ENCODE assay signal across 23 cellular contexts in genomic region chr2:162963156-162963555, GRCh38.
A peak's percentile ranks its signal among the peaks of the same experiment; 100 is the strongest.
DNase-seq lines count a peak whose midpoint lies in the region; ATAC-seq and TF ChIP-seq lines count a peak whose summit lies in the region.
"Had no signal": no experiment of that assay in that cellular context is flagged by ENCODE, and none has a peak within 500 bp of the region (broad histone marks: within the 10 kb centered on the region; RNA-seq: fewer than 3 reads in every experiment).

No MANE protein-coding gene starts in this region.

- ATAC-seq in heart right ventricle (no peak), mucosa of descending colon (no peak), GM19455 (IDR thresholded peaks at IDR 0.05; ENCODE audit: unreplicated experiment) (no peak)
- ATAC-seq in stimulated activated naive CD8-positive, alpha-beta T cell treated with anti-CD3 and anti-CD28 coated beads, Interleukin-15, amount 100 ng/mL, for 72 hours = no peak

- intact Hi-C loops in heart right ventricle (cut with DNase I) = no loop called here
- intact Hi-C loops in mucosa of descending colon (cut with DNase I, micrococcal nuclease) = no loop called here

- peaks cover 15 to 26% of the 10 kb centered on the region in 2 donors for H3K9me3 Mint-ChIP-seq in stimulated activated naive CD8-positive, alpha-beta T cell treated with anti-CD3 and anti-CD28 coated beads, Interleukin-15, amount 100 ng/mL, for 72 hours

- H3K9me3 ChIP-seq in cardiac muscle cell (ENCODE audit: low read depth) = no peaks in the 10 kb centered on the region
- peaks cover 0 to 21% (median 0%) of the 10 kb centered on the region in 11 donors for H3K9me3 ChIP-seq in heart right ventricle
- H3K9me3 ChIP-seq in mucosa of descending colon = no peaks in the 10 kb centered on the region
- H3K9me3 ChIP-seq: BE2C had no signal

- H3K4me1 ChIP-seq in cardiac muscle cell (ENCODE audit: low read depth) = peaks cover 27% of the 10 kb centered on the region
- no peaks in the 10 kb centered on the region for H3K4me1 ChIP-seq in heart right ventricle
- no peaks in the 10 kb centered on the region for H3K4me1 ChIP-seq in mucosa of descending colon (ENCODE audit: low read depth)
- H3K4me1 ChIP-seq: BE2C, BLaER1 had no signal

- H3K36me3 ChIP-seq in cardiac muscle cell (no peaks in the 10 kb centered on the region), heart right ventricle (no peaks in the 10 kb centered on the region), mucosa of descending colon (ENCODE audit: low read depth) (no peaks in the 10 kb centered on the region)
- H3K36me3 ChIP-seq: BE2C, BLaER1 had no signal

- H3K27ac Mint-ChIP-seq in stimulated activated naive CD8-positive, alpha-beta T cell treated with anti-CD3 and anti-CD28 coated beads, Interleukin-15, amount 100 ng/mL, for 72 hours = no peak overlapping the region
- H3K27ac Mint-ChIP-seq: CD14-positive monocyte; CD4-positive, alpha-beta memory T cell; CD4-positive, CD25-positive, alpha-beta regulatory T cell had no signal

- H3K4me1 Mint-ChIP-seq in stimulated activated naive CD8-positive, alpha-beta T cell treated with anti-CD3 and anti-CD28 coated beads, Interleukin-15, amount 100 ng/mL, for 72 hours = no peaks in the 10 kb centered on the region
- H3K4me1 Mint-ChIP-seq: CD14-positive monocyte; CD4-positive, alpha-beta memory T cell; CD4-positive, CD25-positive, alpha-beta regulatory T cell; CD8-positive, alpha-beta memory T cell had no signal

- H3K27me3 ChIP-seq in cardiac muscle cell (no peaks in the 10 kb centered on the region), heart right ventricle (no peaks in the 10 kb centered on the region)
- H3K27me3 ChIP-seq: BE2C, BLaER1 had no signal

- H3K4me3 ChIP-seq in cardiac muscle cell (no peak overlapping the region), heart right ventricle (no peak overlapping the region), epithelial cell of proximal tubule (ENCODE audit: low read depth, low read length) (no peak overlapping the region), mucosa of descending colon (no peak overlapping the region)
- H3K4me3 ChIP-seq: BLaER1 had no signal

- no peaks in the 10 kb centered on the region for H3K27me3 Mint-ChIP-seq in stimulated activated naive CD8-positive, alpha-beta T cell treated with anti-CD3 and anti-CD28 coated beads, Interleukin-15, amount 100 ng/mL, for 72 hours
- H3K27me3 Mint-ChIP-seq: CD4-positive, alpha-beta memory T cell; CD4-positive, CD25-positive, alpha-beta regulatory T cell; CD8-positive, alpha-beta memory T cell had no signal

- H3K27ac ChIP-seq in cardiac muscle cell (peak overlapping the region; percentile 30), heart right ventricle (no peak overlapping the region)
- H3K27ac ChIP-seq: BLaER1 had no signal

- DNase-seq in cardiac muscle cell (ENCODE audit: low read depth in 1 of 2, low spot score in 1 of 2) = no peak
- DNase-seq in heart right ventricle = no peak
- DNase-seq in cerebellar cortex (ENCODE audit: low spot score) = peak; percentile 73
- peak; percentile 13 for DNase-seq in epithelial cell of proximal tubule (ENCODE audit: low read depth)
- DNase-seq in mucosa of descending colon = no peak
- no peak for DNase-seq in stimulated activated naive CD8-positive, alpha-beta T cell treated with anti-CD3 and anti-CD28 coated beads, Interleukin-15, amount 100 ng/mL, for 72 hours
- DNase-seq: 8988T; ACHN; BE2C; CD4-positive, alpha-beta memory T cell; CD4-positive, CD25-positive, alpha-beta regulatory T cell; CD8-positive, alpha-beta memory T cell; COR-L47; DMS 273 treated with DMSO at 0.1 percent for 48 hours; DMS153; DMS53; DMS79; DND-41; EL; GF-D8 had no signal

- TF ChIP-seq CTCF in cardiac muscle cell (IDR thresholded peaks at IDR 0.05; ENCODE audit: low read depth, low read length) (no peak), heart right ventricle (IDR thresholded peaks at IDR 0.05) (no peak), epithelial cell of proximal tubule (conservative IDR thresholded peaks at IDR 0.05; ENCODE audit: low read depth, low read length) (no peak), mucosa of descending colon (IDR thresholded peaks at IDR 0.05) (no peak)

- H3K4me3 Mint-ChIP-seq in stimulated activated naive CD8-positive, alpha-beta T cell treated with anti-CD3 and anti-CD28 coated beads, Interleukin-15, amount 100 ng/mL, for 72 hours = no peak overlapping the region
- H3K4me3 Mint-ChIP-seq: CD14-positive monocyte; CD4-positive, alpha-beta memory T cell; CD4-positive, CD25-positive, alpha-beta regulatory T cell; CD8-positive, alpha-beta memory T cell had no signal

Comparison
In these comparisons a context has a peak if more than half of its experiments do, and no peak if none do; other contexts are left out.
1. DNase-seq: peak in cerebellar cortex (single experiment) and epithelial cell of proximal tubule (single experiment); none in cardiac muscle cell (0 of 2), heart right ventricle (0 of 2), mucosa of descending colon (0 of 3) and stimulated activated naive CD8-positive, alpha-beta T cell treated with anti-CD3 and anti-CD28 coated beads, Interleukin-15, amount 100 ng/mL, for 72 hours (0 of 2).